8 cellular contexts compared by ENCODE assay signal in the genomic region with DNA sequence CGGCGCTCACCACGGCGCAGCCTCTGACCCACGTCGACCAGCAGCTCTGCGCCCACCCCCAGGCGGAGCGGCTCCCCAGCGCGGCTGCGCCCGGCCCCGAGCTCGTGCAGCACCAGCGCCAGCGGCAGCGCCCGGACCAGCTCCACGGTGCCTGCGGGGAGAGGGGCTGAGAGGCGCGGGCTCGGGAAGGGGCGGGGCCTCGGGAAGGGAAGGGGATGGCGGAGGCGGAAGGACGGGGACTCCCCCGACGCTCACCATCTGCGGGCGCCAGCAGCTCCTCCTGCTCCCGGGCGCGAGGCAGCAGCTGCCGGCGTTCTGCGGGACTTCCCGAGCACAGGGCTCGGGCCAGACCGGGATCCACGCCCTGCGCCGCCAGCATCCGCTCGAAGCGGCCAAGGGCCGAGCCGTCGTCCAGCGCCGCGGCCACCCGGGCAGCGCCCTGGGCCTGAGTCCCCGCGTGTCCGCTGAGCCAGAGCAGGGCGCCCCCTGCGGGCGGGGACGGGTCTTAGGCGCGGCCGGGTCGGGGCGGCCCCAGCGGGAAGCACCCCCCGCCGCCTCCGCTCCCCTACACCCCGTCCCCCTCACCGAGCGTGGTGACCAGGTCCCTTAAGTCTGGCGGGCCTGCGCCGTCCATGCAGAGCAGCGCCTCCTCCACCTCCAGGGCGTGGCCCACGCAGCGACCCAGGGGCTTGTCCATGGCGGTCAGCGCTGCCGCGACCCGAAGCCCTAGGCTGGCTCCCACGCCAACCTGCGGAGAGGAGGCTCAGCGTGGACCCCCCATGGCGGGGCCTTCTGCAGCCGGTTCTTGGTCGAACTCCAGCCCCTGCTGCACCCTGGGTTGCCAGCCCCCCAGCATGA. TPM values are rescaled to one million over a fixed set of nuclear protein-coding genes. Genes with fewer than 3 reads are reported as not detected.
DNase-seq lines count a peak whose midpoint lies in the region; ATAC-seq, FAIRE-seq and TF ChIP-seq lines count a peak whose summit lies in the region.

No MANE protein-coding gene starts in this region.

- TF ChIP-seq POLR2A in endothelial cell of umbilical vein (IDR thresholded peaks at IDR 0.05; ENCODE audit: low read depth, low read length): peak; percentile 50

- H3K36me3 ChIP-seq in endothelial cell of umbilical vein (ENCODE audit: control insufficient read depth in 2 of 2, extremely low read depth in 1 of 2, insufficient read depth in 2 of 2, low read length in 2 of 2): peaks cover 0 to 22% of the 10 kb centered on the region in 2 experiments

- no TSS peak for BruUV-seq in endothelial cell of umbilical vein (replicated peaks; lab: Mats Ljungman, UMichigan)

- DNase-seq in C1 segment of cervical spinal cord (lab: John Stamatoyannopoulos, UW) (peak in 9 of 14 donors; percentile 60 to 85 (median 74)), NOMO-1 (lab: John Stamatoyannopoulos, UW; ENCODE audit: unreplicated experiment in 2 of 2) (peak; percentile 80 to 84), endothelial cell of umbilical vein (ENCODE audit: low read depth, low spot score) (peak; percentile 73)
- DNase-seq in activated CD8-positive, alpha-beta memory T cell treated with anti-CD3 and anti-CD28 coated beads, Interleukin-2, amount 50 U/mL, for 4 hours: peak; percentile 82
- peak; percentile 50 to 65 for DNase-seq in stimulated activated CD8-positive, alpha-beta memory T cell treated with anti-CD3 and anti-CD28 coated beads, Interleukin-4, amount 100 ng/mL, for 1 hour (ENCODE audit: low read depth in 2 of 2, low spot score in 1 of 2)

- H3K79me2 ChIP-seq in endothelial cell of umbilical vein (ENCODE audit: control insufficient read depth, insufficient read depth, low read length): peaks cover 10% of the 10 kb centered on the region

- intact Hi-C loops in endothelial cell of umbilical vein (cut with micrococcal nuclease): loop anchor here (1.0 to 2.0 kb wide), 4 partner anchors 18 to 146 kb away; a partner anchor contains a TSS

- H3K4me2 ChIP-seq in endothelial cell of umbilical vein (ENCODE audit: insufficient read depth, low read length): peak overlapping the region; percentile 45

- H3K27me3 ChIP-seq in endothelial cell of umbilical vein (ENCODE audit: control insufficient read depth in 2 of 2, insufficient read depth in 2 of 2, low read length in 2 of 2) (peaks cover 1 to 8% of the 10 kb centered on the region in 2 experiments), mononuclear cell (ENCODE audit: insufficient read depth, low read length) (no peaks in the 10 kb centered on the region)

- TF ChIP-seq CTCF in endothelial cell of umbilical vein (IDR thresholded peaks at IDR 0.05; ENCODE audit: extremely low read depth in 1 of 2, insufficient read depth in 1 of 2, low read depth in 1 of 2, low read length in 2 of 2): peak; percentile 56 to 67

- H3K4me1 ChIP-seq in endothelial cell of umbilical vein (ENCODE audit: control insufficient read depth, extremely low read depth, insufficient read depth, low read length) (peaks cover 21% of the 10 kb centered on the region), mononuclear cell (ENCODE audit: insufficient read depth, low read length) (peaks cover 54% of the 10 kb centered on the region)

- POLR2A ChIA-PET in endothelial cell of umbilical vein (lab: Charles Lee): interaction anchor here (0.7 to 1.5 kb wide), 3 partner anchors 12 to 56 kb away, joined by 4 to 12 read pairs (median 7); a partner anchor contains a TSS

- CTCF ChIA-PET in endothelial cell of umbilical vein (lab: Charles Lee): interaction anchor here (0.8 to 2.7 kb wide), 39 partner anchors 8 to 284 kb away, joined by 3 to 34 read pairs (median 4); a partner anchor contains a TSS

- peak overlapping the region; percentile 7 for H3K27ac ChIP-seq in endothelial cell of umbilical vein (ENCODE audit: insufficient read depth, low read depth, low read length)

- H3K4me3 ChIP-seq in endothelial cell of umbilical vein (replicated peaks in 1 of 3; ENCODE audit: insufficient read depth in 1 of 3, low read depth in 1 of 3, low read length in 3 of 3): peak overlapping the region; percentile 45 to 66 (median 47)
- peak overlapping the region; percentile 94 for H3K4me3 ChIP-seq in mononuclear cell (ENCODE audit: low read length)

- no peaks in the 10 kb centered on the region for H4K20me1 ChIP-seq in endothelial cell of umbilical vein (replicated peaks; ENCODE audit: control insufficient read depth, extremely low read depth, insufficient read depth, low read length)

- H3K9me3 ChIP-seq in endothelial cell of umbilical vein (replicated peaks; ENCODE audit: control insufficient read depth, insufficient read depth, low read length) (no peaks in the 10 kb centered on the region), mononuclear cell (ENCODE audit: low read depth, low read length) (no peaks in the 10 kb centered on the region)

- FAIRE-seq in endothelial cell of umbilical vein (lab: Jason Lieb, UNC): peak; percentile 79

- dilution Hi-C loops in endothelial cell of umbilical vein (cut with MboI; ENCODE audit: extremely low pct_ligation_motif_present, low sequenced_read_pairs): no loop called here

- peak overlapping the region; percentile 75 for H2AFZ ChIP-seq in endothelial cell of umbilical vein (ENCODE audit: low read depth, low read length)

- H3K9ac ChIP-seq in endothelial cell of umbilical vein (replicated peaks; ENCODE audit: extremely low read depth, insufficient read depth, low read length): peak overlapping the region; percentile 26

- ATAC-seq in GM19043 (IDR thresholded peaks at IDR 0.05; ENCODE audit: low read depth, unreplicated experiment): peak; percentile 28
- ATAC-seq in HG03280 (IDR thresholded peaks at IDR 0.05; ENCODE audit: unreplicated experiment): peak; percentile 25

- no peaks in the 10 kb centered on the region for H3K9me1 ChIP-seq in endothelial cell of umbilical vein (replicated peaks; ENCODE audit: control insufficient read depth, extremely low read depth, insufficient read depth, low read length)

TF ChIP-seq in endothelial cell of umbilical vein, 7 proteins besides CTCF, POLR2A, EP300 and RAD21:
- no peak for TF ChIP-seq GATA2 (IDR thresholded peaks at IDR 0.05; ENCODE audit: insufficient read depth, insufficient read length, low read depth, low read length)
- no peak for TF ChIP-seq EZH2 (IDR thresholded peaks at IDR 0.05; ENCODE audit: borderline replicate concordance, low read depth, low read length, severe bottlenecking)
- peak; percentile 81 for TF ChIP-seq POLR2AphosphoS5 (IDR thresholded peaks at IDR 0.05; ENCODE audit: insufficient read depth, low read depth, low read length)

RNA-seq across cellular contexts. Expression of a gene that starts 0.8 kb away (rescaled TPM):
- total RNA-seq in endothelial cell of umbilical vein (3.2 and 3.7 TPM in 2 replicates), mononuclear cell (33.8 TPM)
- polyA plus RNA-seq in endothelial cell of umbilical vein: 3.1 and 3.5 TPM in 2 replicates
- 1.5 and 1.8 TPM in 2 replicates for polyA plus RNA-seq in endothelial cell of umbilical vein (2011; cell fraction: cytosol; rRNA removed)
- 0.59 TPM in 1 of 2 replicates, not detected in the other for polyA plus RNA-seq in endothelial cell of umbilical vein (2011; cell fraction: nucleus; rRNA removed)
- 1.5 and 2.8 TPM in 2 replicates for polyA plus RNA-seq in endothelial cell of umbilical vein (2012)
- 0.38 TPM in 1 of 2 replicates, not detected in the other for polyA minus RNA-seq in endothelial cell of umbilical vein
- polyA minus RNA-seq in endothelial cell of umbilical vein (2011; cell fraction: cytosol; rRNA and poly(A)+ RNA removed): 4.9 TPM
- not detected in 2 replicates for polyA minus RNA-seq in endothelial cell of umbilical vein (2011; cell fraction: nucleus; rRNA and poly(A)+ RNA removed)

RNA-seq across cellular contexts. Expression of a gene that starts 3.6 kb away (rescaled TPM):
- total RNA-seq in endothelial cell of umbilical vein (2.1 and 2.4 TPM in 2 replicates), mononuclear cell (151 TPM)
- 2.0 and 2.9 TPM in 2 replicates for polyA plus RNA-seq in endothelial cell of umbilical vein
- polyA plus RNA-seq in endothelial cell of umbilical vein (2011; cell fraction: cytosol; rRNA removed): 0.96 and 1.5 TPM in 2 replicates
- 2.6 and 2.7 TPM in 2 replicates for polyA plus RNA-seq in endothelial cell of umbilical vein (2011; cell fraction: nucleus; rRNA removed)
- 1.3 and 5.0 TPM in 2 replicates for polyA plus RNA-seq in endothelial cell of umbilical vein (2012)
- polyA minus RNA-seq in endothelial cell of umbilical vein: 0.49 and 1.00 TPM in 2 replicates
- 3.4 TPM for polyA minus RNA-seq in endothelial cell of umbilical vein (2011; cell fraction: cytosol; rRNA and poly(A)+ RNA removed)
- 0.58 TPM in 2 replicates for polyA minus RNA-seq in endothelial cell of umbilical vein (2011; cell fraction: nucleus; rRNA and poly(A)+ RNA removed)

RNA-seq across cellular contexts. Expression of a gene that starts 18.2 kb away (rescaled TPM):
- total RNA-seq in endothelial cell of umbilical vein (42.4 and 43.1 TPM in 2 replicates), mononuclear cell (40.6 TPM)
- polyA plus RNA-seq in endothelial cell of umbilical vein: 34.8 and 43.2 TPM in 2 replicates
- polyA plus RNA-seq in endothelial cell of umbilical vein (2011; cell fraction: cytosol; rRNA removed): 31.1 and 31.3 TPM in 2 replicates
- 80.2 and 81.0 TPM in 2 replicates for polyA plus RNA-seq in endothelial cell of umbilical vein (2011; cell fraction: nucleus; rRNA removed)
- 15.9 and 17.4 TPM in 2 replicates for polyA plus RNA-seq in endothelial cell of umbilical vein (2012)
- 19.7 and 21.4 TPM in 2 replicates for polyA minus RNA-seq in endothelial cell of umbilical vein
- 76.1 TPM for polyA minus RNA-seq in endothelial cell of umbilical vein (2011; cell fraction: cytosol; rRNA and poly(A)+ RNA removed)
- polyA minus RNA-seq in endothelial cell of umbilical vein (2011; cell fraction: nucleus; rRNA and poly(A)+ RNA removed): 14.0 and 15.6 TPM in 2 replicates

RNA-seq across cellular contexts. Expression of a gene that starts 18.7 kb away (rescaled TPM):
- total RNA-seq in endothelial cell of umbilical vein: 89.7 and 94.8 TPM in 2 replicates
- polyA plus RNA-seq in endothelial cell of umbilical vein: 112 and 190 TPM in 2 replicates
- 37.7 and 54.9 TPM in 2 replicates for polyA plus RNA-seq in endothelial cell of umbilical vein (2011; cell fraction: cytosol; rRNA removed)
- polyA plus RNA-seq in endothelial cell of umbilical vein (2011; cell fraction: nucleus; rRNA removed): 326 and 351 TPM in 2 replicates
- polyA plus RNA-seq in endothelial cell of umbilical vein (2012): 37.1 and 49.4 TPM in 2 replicates
- polyA minus RNA-seq in endothelial cell of umbilical vein: 52.8 and 61.6 TPM in 2 replicates
- polyA minus RNA-seq in endothelial cell of umbilical vein (2011; cell fraction: cytosol; rRNA and poly(A)+ RNA removed): 36.3 TPM
- polyA minus RNA-seq in endothelial cell of umbilical vein (2011; cell fraction: nucleus; rRNA and poly(A)+ RNA removed): 34.3 and 62.2 TPM in 2 replicates
- total RNA-seq in mononuclear cell: 22.8 TPM

RNA-seq across cellular contexts. Expression of a gene that starts 19.5 kb away (rescaled TPM):
- not detected in 2 replicates for total RNA-seq in endothelial cell of umbilical vein
- polyA plus RNA-seq in endothelial cell of umbilical vein: not detected in 2 replicates
- not detected in 2 replicates for polyA plus RNA-seq in endothelial cell of umbilical vein (2011; cell fraction: cytosol; rRNA removed)
- not detected in 2 replicates for polyA plus RNA-seq in endothelial cell of umbilical vein (2011; cell fraction: nucleus; rRNA removed)
- polyA plus RNA-seq in endothelial cell of umbilical vein (2012): not detected in 2 replicates
- polyA minus RNA-seq in endothelial cell of umbilical vein: not detected in 2 replicates
- 3.0 TPM for polyA minus RNA-seq in endothelial cell of umbilical vein (2011; cell fraction: cytosol; rRNA and poly(A)+ RNA removed)
- not detected in 2 replicates for polyA minus RNA-seq in endothelial cell of umbilical vein (2011; cell fraction: nucleus; rRNA and poly(A)+ RNA removed)
- 1.7 TPM for total RNA-seq in mononuclear cell

Comparison
In these comparisons a context has a peak if more than half of its experiments do, and no peak if none do; other contexts are left out.
1. Peak in every context shown above with its lines: DNase-seq, ATAC-seq, H3K4me3 ChIP-seq and H3K27ac ChIP-seq.
2. RNA of a gene that starts 3.6 kb away (total RNA-seq): 151 TPM in mononuclear cell (single experiment); 2.1 to 2.4 TPM in endothelial cell of umbilical vein; every median in the first group is over 10 times any median in the second.